ENCODE assay signal across 18 cellular contexts in genomic region chr17:57538730-57539456, GRCh38.
DNase-seq lines count a peak whose midpoint lies in the region; ATAC-seq and TF ChIP-seq lines count a peak whose summit lies in the region.
"Had no signal": no experiment of that assay in that cellular context is flagged by ENCODE, and none has a peak within 500 bp of the region (broad histone marks: within the 10 kb centered on the region; RNA-seq: fewer than 3 reads in every experiment).

No MANE protein-coding gene starts in this region.

- H2AK5ac ChIP-seq in neuronal stem cell (ENCODE audit: low read depth, low read length) = no peak overlapping the region

- H3K23ac ChIP-seq in neuronal stem cell (ENCODE audit: low read depth, low read length, poor library complexity) = no peak overlapping the region

- no peak overlapping the region for H2BK5ac ChIP-seq in neuronal stem cell (ENCODE audit: low read length)

- no peak overlapping the region for H3K14ac ChIP-seq in neuronal stem cell (ENCODE audit: low read length)

- no peak overlapping the region for H4K91ac ChIP-seq in neuronal stem cell (ENCODE audit: low read depth, low read length, poor library complexity)

- no peak overlapping the region for H2AFZ ChIP-seq in Karpas-422 (ENCODE audit: low read length)
- H2AFZ ChIP-seq in neuronal stem cell (ENCODE audit: low read length) = no peak overlapping the region

- no peak overlapping the region for H3K4ac ChIP-seq in neuronal stem cell (ENCODE audit: low read length)

- H3K79me2 ChIP-seq in Karpas-422 (ENCODE audit: low read length) = peaks cover 84% of the 10 kb centered on the region

- DNase-seq in Karpas-422 (no peak), dorsolateral prefrontal cortex (no peak), neuronal stem cell (ENCODE audit: low spot score) (no peak), left lung (no peak), NCI-H2081 treated with DMSO at 0.1 percent for 48 hours (lab: John Stamatoyannopoulos, UW) (no peak)
- DNase-seq in stimulated activated CD8-positive, alpha-beta memory T cell treated with anti-CD3 and anti-CD28 coated beads, Interleukin-4, amount 100 ng/mL, for 48 hours = no peak
- DNase-seq: activated CD4-positive, alpha-beta T cell treated with anti-CD3 and anti-CD28 coated beads, Interleukin-2, amount 50 U/mL, for 4 hours; activated naive CD4-positive, alpha-beta T cell treated with Interleukin-2 at 50 U/mL for 16 hours; activated T-cell treated with anti-CD3 and anti-CD28 coated beads for 4 hours; aorta; head of caudate nucleus; left ventricle myocardium superior; NCI-H1417 treated with DMSO at 0.1 percent for 48 hours; NCI-H526; stimulated activated CD4-positive, alpha-beta T cell treated with anti-CD3 and anti-CD28 coated beads, Interleukin-4, amount 100 ng/mL, for 4 hours had no signal

- peak overlapping the region; percentile 76 to 97 (median 90) for H3K4me2 ChIP-seq in BLaER1 treated with 17β-estradiol and CSF1 and Interleukin-3, amounts not matched to agents 10 nM and 100 nM
- H3K4me2 ChIP-seq in Karpas-422 (ENCODE audit: low read depth, low read length, poor library complexity, severe bottlenecking) (no peak overlapping the region), neuronal stem cell (ENCODE audit: insufficient read depth, low read length, poor library complexity, severe bottlenecking) (no peak overlapping the region)

- peaks cover 19 to 100% (median 93%) of the 10 kb centered on the region in 10 experiments for H3K4me1 ChIP-seq in BLaER1 treated with 17β-estradiol and CSF1 and Interleukin-3, amounts not matched to agents 10 nM and 100 nM
- H3K4me1 ChIP-seq in Karpas-422 (ENCODE audit: low read length) (peaks cover 70% of the 10 kb centered on the region), neuronal stem cell (ENCODE audit: control insufficient read depth in 2 of 2, insufficient read depth in 1 of 2, low read depth in 1 of 2, low read length in 2 of 2) (peaks cover 45 to 48% of the 10 kb centered on the region in 2 donors), left lung (peaks cover 0 to 9% of the 10 kb centered on the region in 2 donors)

- peak overlapping the region in 5 of 11 experiments; percentile 51 to 73 (median 66); a peak in 8 of 22 replicates for H3K9ac ChIP-seq in BLaER1 treated with 17β-estradiol and CSF1 and Interleukin-3, amounts not matched to agents 10 nM and 100 nM
- no peak overlapping the region for H3K9ac ChIP-seq in Karpas-422 (ENCODE audit: low read length)
- H3K9ac ChIP-seq in neuronal stem cell (ENCODE audit: low read depth, low read length, poor library complexity) = no peak overlapping the region

- H3K9me3 ChIP-seq in BLaER1 treated with 17β-estradiol and CSF1 and Interleukin-3, amounts not matched to agents 10 nM and 100 nM (replicated peaks in 1 of 11) = 0 out of 22 replicates have a peak, but pooled peaks cover 0 to 6% (median 0%) of the 10 kb centered on the region in 11 experiments
- H3K9me3 ChIP-seq in Karpas-422 (ENCODE audit: low read length) = no peaks in the 10 kb centered on the region
- H3K9me3 ChIP-seq in neuronal stem cell (replicated peaks in 1 of 2; ENCODE audit: control insufficient read depth in 2 of 2, insufficient read depth in 1 of 2, low read depth in 1 of 2, low read length in 2 of 2) = no peaks in the 10 kb centered on the region
- no peaks in the 10 kb centered on the region for H3K9me3 ChIP-seq in left lung
- H3K9me3 ChIP-seq: prostate gland had no signal

- H2BK12ac ChIP-seq in neuronal stem cell (ENCODE audit: low read length) = no peak overlapping the region

- H2BK120ac ChIP-seq in neuronal stem cell (ENCODE audit: low read depth, low read length) = no peak overlapping the region

- no peak overlapping the region for H3K18ac ChIP-seq in neuronal stem cell (ENCODE audit: low read length)

- peaks cover 0 to 46% (median 0%) of the 10 kb centered on the region in 11 experiments; a peak in 8 of 22 replicates for H3K36me3 ChIP-seq in BLaER1 treated with 17β-estradiol and CSF1 and Interleukin-3, amounts not matched to agents 10 nM and 100 nM
- no peaks in the 10 kb centered on the region for H3K36me3 ChIP-seq in Karpas-422 (ENCODE audit: insufficient read depth, low read length)
- peaks cover 3 to 10% of the 10 kb centered on the region in 2 donors for H3K36me3 ChIP-seq in neuronal stem cell (replicated peaks in 1 of 2; ENCODE audit: control insufficient read depth in 2 of 2, insufficient read depth in 2 of 2, low read length in 2 of 2)
- no peaks in the 10 kb centered on the region for H3K36me3 ChIP-seq in left lung
- H3K36me3 ChIP-seq: prostate gland had no signal

- no peak overlapping the region for H2BK15ac ChIP-seq in neuronal stem cell (ENCODE audit: low read length)

- H4K8ac ChIP-seq in neuronal stem cell (ENCODE audit: low read depth, low read length) = no peak overlapping the region

- no CpG with 5 or more reads among the region's 11 CpGs for WGBS in neuronal stem cell (ENCODE audit: extremely low coverage in 2 of 2, insufficient read length in 2 of 2, insufficient replicate concordance in 1 of 2), 2 donors

- intact Hi-C loops in dorsolateral prefrontal cortex (cut with DNase I) (no loop called here), left lung (cut with DNase I) (no loop called here)

- H3K27ac ChIP-seq in BLaER1 treated with 17β-estradiol and CSF1 and Interleukin-3, amounts not matched to agents 10 nM and 100 nM = peak overlapping the region in 7 of 11 experiments; percentile 60 to 71 (median 66); a peak in 9 of 22 replicates
- H3K27ac ChIP-seq in Karpas-422 (ENCODE audit: low read length) = peak overlapping the region; percentile 99
- peak overlapping the region in 30 of 59 donors; percentile 1 to 82 (median 56) for H3K27ac ChIP-seq in dorsolateral prefrontal cortex
- peak overlapping the region; percentile 94 for H3K27ac ChIP-seq in neuronal stem cell (replicated peaks; ENCODE audit: low read length)
- H3K27ac ChIP-seq in left lung = no peak overlapping the region
- H3K27ac ChIP-seq: prostate gland had no signal

- TF ChIP-seq CTCF in dorsolateral prefrontal cortex (IDR thresholded peaks at IDR 0.05 in 54 of 56, conservative IDR thresholded peaks at IDR 0.05 in 2 of 56; ENCODE audit: low read depth in 1 of 56, partially characterized antibody in 56 of 56) (no peak), left lung (IDR thresholded peaks at IDR 0.05) (no peak)

- no peaks in the 10 kb centered on the region for H3K27me3 ChIP-seq in BLaER1 treated with 17β-estradiol and CSF1 and Interleukin-3, amounts not matched to agents 10 nM and 100 nM
- H3K27me3 ChIP-seq in Karpas-422 (ENCODE audit: low read length) = no peaks in the 10 kb centered on the region
- no peaks in the 10 kb centered on the region for H3K27me3 ChIP-seq in dorsolateral prefrontal cortex
- H3K27me3 ChIP-seq in neuronal stem cell (ENCODE audit: control insufficient read depth in 3 of 3, insufficient read depth in 3 of 3, low read depth in 1 of 3, low read length in 3 of 3) = no peaks in the 10 kb centered on the region
- H3K27me3 ChIP-seq in left lung = no peaks in the 10 kb centered on the region

- ATAC-seq in HG02981 (IDR thresholded peaks at IDR 0.05; ENCODE audit: unreplicated experiment) (no peak), left lung (no peak)
- ATAC-seq: left ventricle myocardium superior had no signal

- peaks cover 7% of the 10 kb centered on the region for H3K79me1 ChIP-seq in neuronal stem cell (ENCODE audit: low read depth, low read length)

- H3K9me2 ChIP-seq in Karpas-422 (replicated peaks; ENCODE audit: insufficient read depth, low read length) = no peaks in the 10 kb centered on the region

- peak overlapping the region in 2 of 10 experiments; percentile 43 to 62; a peak in 2 of 20 replicates for H3K4me3 ChIP-seq in BLaER1 treated with 17β-estradiol and CSF1 and Interleukin-3, amounts not matched to agents 10 nM and 100 nM
- H3K4me3 ChIP-seq in Karpas-422 (ENCODE audit: low read length) = no peak overlapping the region
- H3K4me3 ChIP-seq in dorsolateral prefrontal cortex = no peak overlapping the region
- H3K4me3 ChIP-seq in neuronal stem cell (ENCODE audit: low read length in 2 of 2) = no peak overlapping the region
- no peak overlapping the region for H3K4me3 ChIP-seq in left lung
- H3K4me3 ChIP-seq: prostate gland had no signal

- no peaks in the 10 kb centered on the region; a peak in 3 of 22 replicates for H4K20me1 ChIP-seq in BLaER1 treated with 17β-estradiol and CSF1 and Interleukin-3, amounts not matched to agents 10 nM and 100 nM
- H4K20me1 ChIP-seq in Karpas-422 (ENCODE audit: insufficient read depth, low read depth, low read length) = no peaks in the 10 kb centered on the region

Comparison
In these comparisons a context has a peak if more than half of its experiments do, and no peak if none do; other contexts are left out.
1. H3K27ac ChIP-seq: peak in BLaER1 treated with 17β-estradiol and CSF1 and Interleukin-3, amounts not matched to agents 10 nM and 100 nM (7 of 11), Karpas-422 (single experiment), dorsolateral prefrontal cortex (30 of 59) and neuronal stem cell (single experiment); none in left lung (0 of 2).
2. H3K4me2 ChIP-seq: peak in BLaER1 treated with 17β-estradiol and CSF1 and Interleukin-3, amounts not matched to agents 10 nM and 100 nM (11 of 11); none in Karpas-422 (single experiment) and neuronal stem cell (single experiment).